ENCODE assay signal across 22 cellular contexts in the genomic region with DNA sequence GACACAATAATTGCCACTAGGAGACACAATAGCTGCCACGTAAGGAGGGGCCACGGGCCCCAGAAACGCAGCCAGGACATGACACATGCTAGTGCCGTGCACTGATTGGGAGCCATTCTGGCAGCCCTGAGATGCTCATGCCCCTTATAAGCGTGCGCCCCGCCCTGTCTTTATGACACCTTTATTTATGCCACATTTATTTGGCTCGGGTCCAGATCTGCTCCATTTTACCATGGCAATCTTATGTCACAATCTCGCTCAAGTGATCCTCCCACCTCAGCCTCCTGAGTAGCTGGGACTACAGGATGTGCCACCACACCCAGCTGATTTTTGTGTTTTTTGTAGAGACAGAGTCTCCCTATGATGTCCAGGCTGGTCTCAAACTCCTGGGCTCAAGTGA.
"Had no signal": no experiment of that assay in that cellular context is flagged by ENCODE, and none has a peak within 500 bp of the region (broad histone marks: within the 10 kb centered on the region; RNA-seq: fewer than 3 reads in every experiment).

No MANE protein-coding gene starts in this region.

- H3K4me3 ChIP-seq: colonic mucosa, left ventricle myocardium inferior, pancreas, psoas muscle, upper lobe of left lung had no signal

- H3K9me3 Mint-ChIP-seq: activated naive CD8-positive, alpha-beta T cell treated with anti-CD3 and anti-CD28 coated beads for 36 hours; activated T-cell treated with anti-CD3 and anti-CD28 coated beads, Interleukin-2, amount 50 U/mL, for 4 hours; central memory CD8-positive, alpha-beta T cell; natural killer cell had no signal

- H3K27me3 ChIP-seq: colonic mucosa, foreskin keratinocyte, pancreas, upper lobe of left lung had no signal

- H3K9me3 ChIP-seq: colonic mucosa, left ventricle myocardium inferior, pancreas, psoas muscle, upper lobe of left lung had no signal

- H3K4me3 Mint-ChIP-seq: activated CD4-positive, alpha-beta T cell treated with anti-CD3 and anti-CD28 coated beads for 36 hours; activated naive CD8-positive, alpha-beta T cell treated with anti-CD3 and anti-CD28 coated beads for 36 hours; activated T-cell treated with anti-CD3 and anti-CD28 coated beads, Interleukin-2, amount 50 U/mL, for 4 hours; central memory CD8-positive, alpha-beta T cell; T-cell; WTC11 had no signal

- ATAC-seq: activated CD4-positive, alpha-beta T cell treated with anti-CD3 and anti-CD28 coated beads for 36 hours; activated T-cell treated with anti-CD3 and anti-CD28 coated beads, Interleukin-2, amount 50 U/mL, for 4 hours; foreskin keratinocyte; natural killer cell; psoas muscle; stimulated activated naive CD8-positive, alpha-beta T cell treated with anti-CD3 and anti-CD28 coated beads, Interleukin-15, Interleukin-2, amounts not matched to agents 100 U/mL and 50 U/mL, for 24 hours; T-cell; WTC11 had no signal

- H3K36me3 ChIP-seq: colonic mucosa, left ventricle myocardium inferior, pancreas, upper lobe of left lung had no signal

- H3K27me3 Mint-ChIP-seq: activated CD4-positive, alpha-beta T cell treated with anti-CD3 and anti-CD28 coated beads for 36 hours; activated naive CD8-positive, alpha-beta T cell treated with anti-CD3 and anti-CD28 coated beads for 36 hours; central memory CD8-positive, alpha-beta T cell; T-cell had no signal

- H3K4me1 ChIP-seq: colonic mucosa, pancreas, psoas muscle had no signal

- H3K27ac ChIP-seq: colonic mucosa, pancreas, psoas muscle had no signal

- H3K36me3 Mint-ChIP-seq: activated naive CD8-positive, alpha-beta T cell treated with anti-CD3 and anti-CD28 coated beads for 36 hours; natural killer cell; WTC11 had no signal

- H3K27ac Mint-ChIP-seq: activated CD4-positive, alpha-beta T cell treated with anti-CD3 and anti-CD28 coated beads for 36 hours; activated naive CD8-positive, alpha-beta T cell treated with anti-CD3 and anti-CD28 coated beads for 36 hours; T-cell; WTC11 had no signal

- DNase-seq: activated CD4-positive, alpha-beta T cell treated with anti-CD3 and anti-CD28 coated beads for 36 hours; activated CD4-positive, alpha-beta T cell treated with anti-CD3 and anti-CD28 coated beads, Interleukin-2, amount 50 U/mL, for 4 hours; activated CD8-positive, alpha-beta memory T cell treated with anti-CD3 and anti-CD28 coated beads for 24 hours; activated CD8-positive, alpha-beta memory T cell treated with anti-CD3 and anti-CD28 coated beads, Interleukin-2, amount 50 U/mL, for 4 hours; activated naive CD4-positive, alpha-beta T cell treated with Interleukin-2 at 50 U/mL for 16 hours; activated naive CD8-positive, alpha-beta T cell treated with anti-CD3 and anti-CD28 coated beads for 36 hours; activated T-cell treated with anti-CD3 and anti-CD28 coated beads, Interleukin-2, amount 50 U/mL, for 4 hours; colonic mucosa; erythroblast; foreskin keratinocyte; left ventricle myocardium inferior; midbrain; natural killer cell; psoas muscle; right cardiac atrium; stimulated activated CD4-positive, alpha-beta T cell treated with anti-CD3 and anti-CD28 coated beads, Interleukin-4, amount 100 ng/mL, for 24 hours; stimulated activated naive CD8-positive, alpha-beta T cell treated with anti-CD3 and anti-CD28 coated beads, Interleukin-15, Interleukin-2, amounts not matched to agents 100 U/mL and 50 U/mL, for 24 hours; upper lobe of left lung had no signal
